Comparison of ENCODE assay signal across 8 cellular contexts in genomic region chr7:5595545-5596045, GRCh38. TPM values are rescaled to one million over a fixed set of nuclear protein-coding genes. Genes with fewer than 3 reads are reported as not detected.
A peak's percentile ranks its signal among the peaks of the same experiment; 100 is the strongest.
DNase-seq lines count a peak whose midpoint lies in the region; ATAC-seq, FAIRE-seq and TF ChIP-seq lines count a peak whose summit lies in the region.

No MANE protein-coding gene starts in this region.

- peak; percentile 74 for DNase-seq in ELF-1 (ENCODE audit: low read depth, low spot score)
- peak; percentile 96 for DNase-seq in NCI-H226
- DNase-seq in bronchial epithelial cell (ENCODE audit: low read depth) = peak; percentile 87
- no peak for DNase-seq in memory B cell (ENCODE audit: low spot score in 2 of 2)
- peak; percentile 67 for DNase-seq in urothelium cell line (ENCODE audit: low spot score)
- no peak for DNase-seq in NCI-H526 treated with DMSO at 0.1 percent for 48 hours (lab: John Stamatoyannopoulos, UW)
- no peak for DNase-seq in NCI-H524 (lab: John Stamatoyannopoulos, UW)
- no peak for DNase-seq in islet precursor cell

- no peak for FAIRE-seq in bronchial epithelial cell (lab: Jason Lieb, UNC)
- FAIRE-seq in urothelium cell line (lab: Jason Lieb, UNC) = peak; percentile 30

- no peak for TF ChIP-seq CTCF in bronchial epithelial cell (IDR thresholded peaks at IDR 0.05; ENCODE audit: insufficient read depth, low read length, severe bottlenecking)

- no peak for ATAC-seq in memory B cell (ENCODE audit: low read depth)

- H3K27ac Mint-ChIP-seq in memory B cell = no peak overlapping the region

- peak overlapping the region; percentile 91 for H3K4me3 ChIP-seq in bronchial epithelial cell (ENCODE audit: low read depth, low read length)

- H3K4me3 Mint-ChIP-seq in memory B cell = peak overlapping the region; percentile 76

- H3K4me1 Mint-ChIP-seq in memory B cell = peaks cover 17% of the 10 kb centered on the region

- peaks cover 13% of the 10 kb centered on the region for H3K27me3 Mint-ChIP-seq in memory B cell

- H3K36me3 Mint-ChIP-seq in memory B cell = no peaks in the 10 kb centered on the region

- no peaks in the 10 kb centered on the region for H3K27me3 ChIP-seq in bronchial epithelial cell (ENCODE audit: control insufficient read depth, insufficient read depth, low read length)

- peaks cover 5% of the 10 kb centered on the region for H3K36me3 ChIP-seq in bronchial epithelial cell (ENCODE audit: control insufficient read depth, insufficient read depth, low read length)

- no peaks in the 10 kb centered on the region for H3K9me3 Mint-ChIP-seq in memory B cell

RNA-seq across cellular contexts. Expression of gene FSCN1, which starts 3.0 kb away (rescaled TPM):
- 182 and 253 TPM in 2 replicates for total RNA-seq in bronchial epithelial cell

Comparison
In these comparisons a context has a peak if more than half of its experiments do, and no peak if none do; other contexts are left out.
1. DNase-seq: peak in ELF-1 (single experiment), NCI-H226 (single experiment), bronchial epithelial cell (single experiment) and urothelium cell line (single experiment); none in memory B cell (0 of 2), NCI-H526 treated with DMSO at 0.1 percent for 48 hours (single experiment), NCI-H524 (0 of 2) and islet precursor cell (single experiment).